ENCODE assay signal across 1 cellular context in genomic region chr1:16633540-16634282, GRCh38.
TF ChIP-seq lines count a peak whose summit lies in the region.
"Not testable (repeated sequence)": the region's sequence is repeated elsewhere in the genome, so short reads cannot be mapped to it uniquely, and the experiment has no call there.

No MANE protein-coding gene starts in this region.

TF ChIP-seq in K562, 482 proteins besides CTCF, POLR2A, EP300 and RAD21:
- TF ChIP-seq OTX1 (CRISPR knock-in tag; IDR thresholded peaks at IDR 0.05) (0 out of 2 replicates have a peak, but pooled peaks have one; percentile 7), ZNF133 (CRISPR knock-in tag; IDR thresholded peaks at IDR 0.05) (0 out of 2 replicates have a peak, but pooled peaks have one; percentile 49), ZNF707 (CRISPR knock-in tag; conservative IDR thresholded peaks at IDR 0.05) (0 out of 2 replicates have a peak, but pooled peaks have one; percentile 19), HNRNPLL (IDR thresholded peaks at IDR 0.05; ENCODE audit: low read depth, low read length, poor library complexity, severe bottlenecking) (peak; percentile 6), NR2C2 (CRISPR knock-in tag; IDR thresholded peaks at IDR 0.05) (0 out of 2 replicates have a peak, but pooled peaks have one; percentile 41), ZNF224 (CRISPR knock-in tag; IDR thresholded peaks at IDR 0.05) (0 out of 2 replicates have a peak, but pooled peaks have one; percentile 54), ZNF408 (CRISPR knock-in tag; IDR thresholded peaks at IDR 0.05; ENCODE audit: low read depth) (0 out of 2 replicates have a peak, but pooled peaks have one; percentile 32), SIN3A (IDR thresholded peaks at IDR 0.05; ENCODE audit: borderline replicate concordance in 2 of 2, control insufficient read depth in 1 of 2, low read depth in 2 of 2, low read length in 2 of 2) (0 out of 4 replicates have a peak, but pooled peaks of 1 of the 2 experiments have one; percentile 22)
- not testable (repeated sequence) for TF ChIP-seq NR2C2 (tag; IDR thresholded peaks at IDR 0.05)
